ENCODE assay signal across 8 cellular contexts in the genomic region with DNA sequence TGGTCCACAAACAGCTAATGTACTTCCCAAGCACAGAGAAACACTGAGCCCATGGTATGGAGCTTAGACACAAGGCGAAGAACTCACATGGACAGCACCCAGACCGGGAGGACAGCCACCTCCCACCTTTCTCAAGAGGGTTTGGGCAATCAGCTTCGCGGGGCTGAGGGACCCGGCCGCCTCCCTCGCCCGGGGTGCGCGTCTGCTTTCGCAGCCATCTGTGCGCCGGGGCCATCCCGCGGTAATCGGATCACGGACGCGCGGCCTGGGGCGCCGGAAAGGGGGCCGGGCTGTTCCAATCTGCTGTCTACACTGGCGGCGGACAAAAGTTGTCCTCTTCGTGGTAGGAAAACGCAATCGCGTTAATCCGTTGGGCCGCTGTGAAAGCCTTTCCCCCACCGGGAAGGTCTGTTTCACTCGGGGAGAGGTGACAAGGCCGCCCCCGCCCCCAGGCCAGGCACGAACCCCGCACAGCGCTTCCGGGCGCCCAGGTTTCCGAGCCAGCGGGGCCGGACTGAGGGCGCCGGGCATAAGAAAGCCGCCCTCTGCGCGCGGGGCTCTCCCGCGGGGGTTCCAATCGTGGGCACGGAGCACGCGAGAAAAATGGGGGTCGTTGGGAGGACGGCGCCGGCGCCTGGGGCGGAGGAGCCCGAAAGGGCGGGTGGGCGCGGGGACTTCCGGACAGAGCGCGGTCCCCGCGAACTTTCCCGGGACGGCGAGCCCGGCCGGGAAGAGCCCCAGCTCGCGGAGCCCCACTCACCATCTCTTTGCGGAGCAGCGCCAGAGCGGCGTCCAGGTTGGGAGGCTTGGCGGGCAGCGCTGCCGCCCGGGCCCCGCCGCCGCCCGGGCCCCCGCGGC. TPM values are rescaled to one million over a fixed set of nuclear protein-coding genes. Genes with fewer than 3 reads are reported as not detected.
DNase-seq lines count a peak whose midpoint lies in the region; ATAC-seq and TF ChIP-seq lines count a peak whose summit lies in the region.

No MANE protein-coding gene starts in this region.

- peaks cover 4% of the 10 kb centered on the region for H3K27me3 Mint-ChIP-seq in activated B cell treated with CpG ODN at 0.5 μM for 24 hours

- intact Hi-C loops in activated B cell treated with CpG ODN at 0.5 μM for 24 hours (cut with micrococcal nuclease) (loop anchor here (1.0 to 5.0 kb wide), 6 partner anchors 61 to 397 kb away; partner anchors contain the start of genes COG2, EXOC8 and TTC13), lower leg skin (cut with DNase I; ENCODE audit: low total_unique reads) (no loop called here)

- in situ Hi-C loops in Caki2 (cut with HindIII; ENCODE audit: low pct_unique_long_range_greater_than_20kb, low sequenced_read_pairs), result no loop called here

- H3K4me3 Mint-ChIP-seq in activated B cell treated with CpG ODN at 0.5 μM for 24 hours, result peak overlapping the region; percentile 81

- peak overlapping the region; percentile 65 for H3K4me3 ChIP-seq in Jurkat, Clone E6-1 (ENCODE audit: low read length)
- peak overlapping the region; percentile 76 for H3K4me3 ChIP-seq in choroid plexus epithelial cell (ENCODE audit: low read depth, low read length)
- H3K4me3 ChIP-seq in lower leg skin (ENCODE audit: low read depth, poor library complexity, severe bottlenecking), result peak overlapping the region; percentile 73

- DNase-seq in Caki2 (ENCODE audit: low read depth), result peak; percentile 34
- DNase-seq in Jurkat, Clone E6-1 (ENCODE audit: low read depth, low spot score), result no peak
- DNase-seq in activated B cell treated with CpG ODN at 0.5 μM for 24 hours, result peak; percentile 37
- peak; percentile 54 for DNase-seq in choroid plexus epithelial cell (ENCODE audit: low read depth)
- DNase-seq in lower leg skin (ENCODE audit: low spot score in 2 of 2), result peak in 1 of 2 donors; percentile 87
- DNase-seq in stimulated activated CD8-positive, alpha-beta memory T cell treated with anti-CD3 and anti-CD28 coated beads, Interleukin-12 subunit alpha, Interleukin-12 subunit beta, amount 100 ng/mL, for 4 hours (ENCODE audit: low read depth), result peak; percentile 18
- no peak for DNase-seq in ureter (ENCODE audit: low spot score)

- POLR2A ChIA-PET in activated B cell treated with CpG ODN at 0.5 μM for 24 hours (lab: Charles Lee), result interaction anchor here (1.3 to 3.7 kb wide), 2 partner anchors 61 to 397 kb away, joined by 3 to 17 read pairs; partner anchors contain the start of genes ARV1 and TTC13

- CTCF ChIA-PET in activated B cell treated with CpG ODN at 0.5 μM for 24 hours (lab: Charles Lee), result no interaction called here

- no peaks in the 10 kb centered on the region for H3K36me3 Mint-ChIP-seq in activated B cell treated with CpG ODN at 0.5 μM for 24 hours (ENCODE audit: low read depth)

- no peaks in the 10 kb centered on the region for H3K9me3 Mint-ChIP-seq in activated B cell treated with CpG ODN at 0.5 μM for 24 hours

- peaks cover 17% of the 10 kb centered on the region for H3K4me1 Mint-ChIP-seq in activated B cell treated with CpG ODN at 0.5 μM for 24 hours

- ATAC-seq in GM21515 (IDR thresholded peaks at IDR 0.05; ENCODE audit: unreplicated experiment) (peak; percentile 22), activated B cell treated with CpG ODN at 0.5 μM for 24 hours (ENCODE audit: low read depth) (peak; percentile 37)

- no peak overlapping the region for H3K27ac Mint-ChIP-seq in activated B cell treated with CpG ODN at 0.5 μM for 24 hours

- 0 to 1% methylated on average over 31 to 70 of the region's 91 CpGs for WGBS in lower leg skin, 2 donors

- TF ChIP-seq POLR2A in lower leg skin (IDR thresholded peaks at IDR 0.05), result no peak

- no peak for TF ChIP-seq CTCF in activated B cell treated with CpG ODN at 0.5 μM for 24 hours (IDR thresholded peaks at IDR 0.05)
- no peak for TF ChIP-seq CTCF in choroid plexus epithelial cell (conservative IDR thresholded peaks at IDR 0.05; ENCODE audit: low read depth, low read length)
- TF ChIP-seq CTCF in lower leg skin (IDR thresholded peaks at IDR 0.05), result no peak

RNA-seq across cellular contexts. Expression of gene FAM89A, which starts 0.7 kb away (rescaled TPM):
- total RNA-seq in Caki2 (2014; rRNA removed; shearing (Covaris generic); ENCODE audit: low replicate concordance), result 8.8 and 9.7 TPM in 2 replicates
- polyA plus RNA-seq in Jurkat, Clone E6-1 (2012; ENCODE audit: insufficient read depth, insufficient read length), result 17.2 TPM
- 5.2 and 5.3 TPM in 2 replicates for total RNA-seq in activated B cell treated with CpG ODN at 0.5 μM for 24 hours
- total RNA-seq in lower leg skin, result 100 to 1,000 TPM in 1 of 4 donors, 10 to 100 TPM in 3; 63.1 to 106 (median 94.1) TPM
- 11.3 TPM for total RNA-seq in ureter

Comparison
In these comparisons a context has a peak if more than half of its experiments do, and no peak if none do; other contexts are left out.
1. DNase-seq: peak in Caki2 (single experiment), activated B cell treated with CpG ODN at 0.5 μM for 24 hours (single experiment), choroid plexus epithelial cell (single experiment) and stimulated activated CD8-positive, alpha-beta memory T cell treated with anti-CD3 and anti-CD28 coated beads, Interleukin-12 subunit alpha, Interleukin-12 subunit beta, amount 100 ng/mL, for 4 hours (single experiment); none in Jurkat, Clone E6-1 (single experiment) and ureter (single experiment).
2. Peak in every context shown above with its lines, with median percentiles within 50 percentile points of each other: H3K4me3 ChIP-seq.